Comparison of ENCODE assay signal across 35 cellular contexts in genomic region chr2:147310335-147311057, GRCh38.
"Had no signal": no experiment of that assay in that cellular context is flagged by ENCODE, and none has a peak within 500 bp of the region (broad histone marks: within the 10 kb centered on the region; RNA-seq: fewer than 3 reads in every experiment).

No MANE protein-coding gene starts in this region.

- H3K27ac Mint-ChIP-seq: activated B cell treated with CpG ODN at 0.5 μM for 24 hours; activated CD4-positive, alpha-beta memory T cell treated with anti-CD3 and anti-CD28 coated beads for 36 hours; activated CD4-positive, alpha-beta T cell treated with anti-CD3 and anti-CD28 coated beads, Interleukin-2, amount 10 ng/mL, durations not matched to agents 7 days and 5 days; activated naive CD8-positive, alpha-beta T cell; activated naive CD8-positive, alpha-beta T cell treated with anti-CD3 and anti-CD28 coated beads, Interleukin-2, amount 50 U/mL, for 24 hours; activated T-helper 1 cell treated with anti-CD3 and anti-CD28 coated beads, Interleukin-12 subunit alpha, Interleukin-12 subunit beta, Interleukin-2, Interleukin-4 antibody, amounts not matched to agents 30 ng/mL and 10 ng/mL and 1 ng/mL, durations not matched to agents 14 hours and 24 hours and 36 hours; brain; T-cell; T-helper 17 cell had no signal

- H3K9ac ChIP-seq: KMS-11 had no signal

- H3K36me3 Mint-ChIP-seq: activated CD4-positive, alpha-beta memory T cell treated with anti-CD3 and anti-CD28 coated beads for 36 hours; activated naive CD8-positive, alpha-beta T cell; brain; T-cell had no signal

- H2AFZ ChIP-seq: PC-9 had no signal

- DNase-seq: activated B cell treated with CpG ODN at 0.5 μM for 24 hours; activated CD4-positive, alpha-beta memory T cell treated with anti-CD3 and anti-CD28 coated beads for 36 hours; activated CD4-positive, alpha-beta T cell treated with anti-CD3 and anti-CD28 coated beads, Interleukin-2, amount 10 ng/mL, durations not matched to agents 7 days and 5 days; activated CD4-positive, CD25-positive, alpha-beta regulatory T cell treated with anti-CD3 and anti-CD28 coated beads, Interleukin-2, amount 50 U/mL, for 72 hours; activated CD8-positive, alpha-beta memory T cell treated with anti-CD3 and anti-CD28 coated beads, Interleukin-2, amount 50 U/mL, for 4 hours; activated effector memory CD4-positive, alpha-beta T cell treated with Interleukin-2 at 50 U/mL for 16 hours; activated naive CD8-positive, alpha-beta T cell treated with anti-CD3 and anti-CD28 coated beads, Interleukin-2, amount 50 U/mL, for 24 hours; activated T-cell treated with anti-CD3 and anti-CD28 coated beads for 4 hours; anterior cingulate cortex; caudate nucleus; cerebellar nuclear complex; MM.1S; NCI-H1092 treated with DMSO at 0.1 percent for 48 hours; NCI-H1417; NCI-H146; NCI-H187; NCI-H2029 treated with DMSO at 0.1 percent for 48 hours; NCI-H2107; NCI-H2171; NCI-H510A; NCI-H526; NCI-H748 treated with DMSO at 0.1 percent for 48 hours; PC-9; SIG-M5; T-cell; T-helper 17 cell; T-helper 9 cell had no signal

- H3K4me3 ChIP-seq: PC-9 had no signal

- H3K4me1 Mint-ChIP-seq: activated B cell treated with CpG ODN at 0.5 μM for 24 hours; activated CD4-positive, alpha-beta T cell treated with anti-CD3 and anti-CD28 coated beads, Interleukin-2, amount 10 ng/mL, durations not matched to agents 7 days and 5 days; activated naive CD8-positive, alpha-beta T cell treated with anti-CD3 and anti-CD28 coated beads, Interleukin-2, amount 50 U/mL, for 24 hours; brain had no signal

- H3K4me2 ChIP-seq: KMS-11, PC-9 had no signal

- H3K9me3 Mint-ChIP-seq: activated B cell treated with CpG ODN at 0.5 μM for 24 hours; activated CD4-positive, alpha-beta memory T cell treated with anti-CD3 and anti-CD28 coated beads for 36 hours; activated naive CD8-positive, alpha-beta T cell treated with anti-CD3 and anti-CD28 coated beads, Interleukin-2, amount 50 U/mL, for 24 hours had no signal

- H3K27ac ChIP-seq: KMS-11, PC-9, RWPE1, VCaP had no signal

- H3K27me3 Mint-ChIP-seq: activated B cell treated with CpG ODN at 0.5 μM for 24 hours; activated CD4-positive, alpha-beta T cell treated with anti-CD3 and anti-CD28 coated beads, Interleukin-2, amount 10 ng/mL, durations not matched to agents 7 days and 5 days; activated naive CD8-positive, alpha-beta T cell; activated naive CD8-positive, alpha-beta T cell treated with anti-CD3 and anti-CD28 coated beads, Interleukin-2, amount 50 U/mL, for 24 hours; brain; T-cell; T-helper 17 cell had no signal

- ATAC-seq: activated naive CD8-positive, alpha-beta T cell treated with anti-CD3 and anti-CD28 coated beads, Interleukin-2, amount 50 U/mL, for 24 hours; Right ventricle myocardium inferior; SK-N-SH treated with all-trans-retinoic acid at 6 μM for 48 hours; T-cell; T-helper 17 cell had no signal

- H3K4me3 Mint-ChIP-seq: activated B cell treated with CpG ODN at 0.5 μM for 24 hours; activated CD4-positive, alpha-beta memory T cell treated with anti-CD3 and anti-CD28 coated beads for 36 hours; activated CD4-positive, alpha-beta T cell treated with anti-CD3 and anti-CD28 coated beads, Interleukin-2, amount 10 ng/mL, durations not matched to agents 7 days and 5 days; activated naive CD8-positive, alpha-beta T cell; activated naive CD8-positive, alpha-beta T cell treated with anti-CD3 and anti-CD28 coated beads, Interleukin-2, amount 50 U/mL, for 24 hours; activated T-helper 1 cell treated with anti-CD3 and anti-CD28 coated beads, Interleukin-12 subunit alpha, Interleukin-12 subunit beta, Interleukin-2, Interleukin-4 antibody, amounts not matched to agents 30 ng/mL and 10 ng/mL and 1 ng/mL, durations not matched to agents 14 hours and 24 hours and 36 hours; brain; T-cell; T-helper 17 cell had no signal
